ENCODE assay signal across 1 cellular context in the genomic region with DNA sequence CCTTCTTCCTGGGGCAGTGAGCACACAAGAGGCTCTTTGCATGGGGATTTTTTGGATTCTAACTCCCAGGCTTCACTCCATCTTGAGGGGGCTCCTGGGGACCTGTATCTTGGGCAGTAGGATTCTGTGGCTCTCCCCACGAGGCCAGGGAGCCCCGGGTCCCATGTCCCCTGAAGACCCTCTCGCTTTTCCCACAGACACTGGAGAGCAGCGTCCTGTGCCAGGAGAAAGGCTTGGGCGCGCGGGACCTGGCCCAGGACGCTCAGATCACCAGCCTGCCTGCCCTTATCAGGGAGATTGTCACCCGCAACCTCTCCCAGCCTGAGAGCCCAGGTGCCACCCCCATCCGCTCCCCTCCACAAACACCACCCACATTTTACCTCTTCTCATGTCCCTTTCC.
TF ChIP-seq lines count a peak whose summit lies in the region.

No MANE protein-coding gene starts in this region.

TF ChIP-seq in HepG2, 621 proteins besides CTCF, POLR2A, EP300 and RAD21:
- TF ChIP-seq PCBP1 (IDR thresholded peaks at IDR 0.05; ENCODE audit: borderline replicate concordance, low read depth, low read length) (no peak), PLRG1 (conservative IDR thresholded peaks at IDR 0.05) (no peak), ZNF224 (CRISPR knock-in tag; IDR thresholded peaks at IDR 0.05) (no peak), EEA1 (CRISPR knock-in tag; IDR thresholded peaks at IDR 0.05; ENCODE audit: borderline replicate concordance) (no peak), HDAC1 (CRISPR knock-in tag; IDR thresholded peaks at IDR 0.05) (no peak), ZNF10 (CRISPR knock-in tag; IDR thresholded peaks at IDR 0.05; ENCODE audit: borderline replicate concordance, low read depth) (no peak), HNRNPH1 (optimal IDR thresholded peaks at IDR 0.05; ENCODE audit: low read depth, low read length) (no peak)
- TF ChIP-seq, protein P1, sequence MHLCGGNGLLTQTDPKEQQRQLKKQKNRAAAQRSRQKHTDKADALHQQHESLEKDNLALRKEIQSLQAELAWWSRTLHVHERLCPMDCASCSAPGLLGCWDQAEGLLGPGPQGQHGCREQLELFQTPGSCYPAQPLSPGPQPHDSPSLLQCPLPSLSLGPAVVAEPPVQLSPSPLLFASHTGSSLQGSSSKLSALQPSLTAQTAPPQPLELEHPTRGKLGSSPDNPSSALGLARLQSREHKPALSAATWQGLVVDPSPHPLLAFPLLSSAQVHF (CRISPR knock-in tag; IDR thresholded peaks at IDR 0.05) = no peak
- TF ChIP-seq, protein P2, sequence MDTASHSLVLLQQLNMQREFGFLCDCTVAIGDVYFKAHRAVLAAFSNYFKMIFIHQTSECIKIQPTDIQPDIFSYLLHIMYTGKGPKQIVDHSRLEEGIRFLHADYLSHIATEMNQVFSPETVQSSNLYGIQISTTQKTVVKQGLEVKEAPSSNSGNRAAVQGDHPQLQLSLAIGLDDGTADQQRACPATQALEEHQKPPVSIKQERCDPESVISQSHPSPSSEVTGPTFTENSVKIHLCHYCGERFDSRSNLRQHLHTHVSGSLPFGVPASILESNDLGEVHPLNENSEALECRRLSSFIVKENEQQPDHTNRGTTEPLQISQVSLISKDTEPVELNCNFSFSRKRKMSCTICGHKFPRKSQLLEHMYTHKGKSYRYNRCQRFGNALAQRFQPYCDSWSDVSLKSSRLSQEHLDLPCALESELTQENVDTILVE (CRISPR knock-in tag; IDR thresholded peaks at IDR 0.05) = no peak
